In genomic region chr7:87810726-87811125, GRCh38 we compare ENCODE assay signal across 24 cellular contexts.
"Had no signal": no experiment of that assay in that cellular context is flagged by ENCODE, and none has a peak within 500 bp of the region (broad histone marks: within the 10 kb centered on the region; RNA-seq: fewer than 3 reads in every experiment).

No MANE protein-coding gene starts in this region.

- H3K36me3 ChIP-seq: adrenal gland, Peyer's patch had no signal

- H3K4me1 ChIP-seq: adrenal gland, Peyer's patch had no signal

- H3K27ac ChIP-seq: adrenal gland, Peyer's patch had no signal

- H3K27me3 ChIP-seq: adrenal gland, Peyer's patch had no signal

- H3K9me3 ChIP-seq: adrenal gland, Peyer's patch had no signal

- H3K4me3 ChIP-seq: adrenal gland, Peyer's patch had no signal

- DNase-seq: activated B cell treated with CpG ODN at 0.5 μM for 24 hours; activated CD4-positive, alpha-beta T cell treated with anti-CD3 and anti-CD28 coated beads for 1 hour; activated CD4-positive, alpha-beta T cell treated with anti-CD3 and anti-CD28 coated beads, Interleukin-2, amount 10 ng/mL, durations not matched to agents 24 days and 14 days; activated CD4-positive, alpha-beta T cell treated with anti-CD3 and anti-CD28 coated beads, Interleukin-2, amount 50 U/mL, for 48 hours; activated CD8-positive, alpha-beta memory T cell treated with anti-CD3 and anti-CD28 coated beads for 24 hours; activated gamma-delta T cell; activated naive CD4-positive, alpha-beta T cell treated with anti-CD3 and anti-CD28 coated beads for 36 hours; activated naive CD8-positive, alpha-beta T cell treated with anti-CD3 and anti-CD28 coated beads for 36 hours; activated T-cell treated with anti-CD3 and anti-CD28 coated beads, Interleukin-2, amount 50 U/mL, for 48 hours; adrenal gland; anterior cingulate cortex; cerebellar nuclear complex; Karpas-422; MM.1S; NCI-H1105; NCI-H1436; NCI-H1694 treated with DMSO at 0.1 percent for 48 hours; NCI-H2029 treated with DMSO at 0.1 percent for 48 hours; NCI-H345; NCI-H510A; NCI-H526 treated with DMSO at 0.1 percent for 48 hours; OCI-M1; Peyer's patch; SHP77 treated with DMSO at 0.1 percent for 48 hours had no signal
